In genomic region chr18:41617592-41617991, GRCh38 we compare ENCODE assay signal across 28 cellular contexts.
"Had no signal": no experiment of that assay in that cellular context is flagged by ENCODE, and none has a peak within 500 bp of the region (broad histone marks: within the 10 kb centered on the region; RNA-seq: fewer than 3 reads in every experiment).

No MANE protein-coding gene starts in this region.

- H3K36me3 ChIP-seq: adrenal gland, breast epithelium, Peyer's patch had no signal

- DNase-seq: activated B cell treated with CpG ODN at 0.5 μM for 24 hours; activated CD4-positive, alpha-beta memory T cell treated with anti-CD3 and anti-CD28 coated beads for 36 hours; activated CD4-positive, alpha-beta T cell treated with anti-CD3 and anti-CD28 coated beads for 4 hours; activated CD4-positive, alpha-beta T cell treated with anti-CD3 and anti-CD28 coated beads, Interleukin-2, amount 50 U/mL, for 1 hour; activated CD4-positive, CD25-positive, alpha-beta regulatory T cell treated with anti-CD3 and anti-CD28 coated beads, Interleukin-2, amount 50 U/mL, for 72 hours; activated CD8-positive, alpha-beta memory T cell treated with anti-CD3 and anti-CD28 coated beads, Interleukin-2, amount 50 U/mL, for 4 hours; activated gamma-delta T cell treated with Interleukin-2 at 50 U/mL for 16 hours; activated naive CD4-positive, alpha-beta T cell treated with anti-CD3 and anti-CD28 coated beads for 36 hours; activated T-cell treated with anti-CD3 and anti-CD28 coated beads for 4 hours; activated T-cell treated with anti-CD3 and anti-CD28 coated beads, Interleukin-2, amount 50 U/mL, for 4 hours; adrenal gland; body of pancreas; NCI-H1436; NCI-H187; NCI-H2029 treated with DMSO at 0.1 percent for 48 hours; NCI-H2107; NCI-H2171; NCI-H510A; NCI-H526; Peyer's patch; RPMI8226; T-cell; T-helper 9 cell had no signal

- H3K9me3 ChIP-seq: adrenal gland, body of pancreas, breast epithelium, Peyer's patch had no signal

- H3K4me1 ChIP-seq: adrenal gland, body of pancreas, breast epithelium, Peyer's patch had no signal

- H3K27me3 ChIP-seq: adrenal gland, body of pancreas, breast epithelium, Peyer's patch had no signal

- ATAC-seq: activated naive CD4-positive, alpha-beta T cell treated with anti-CD3 and anti-CD28 coated beads, Interleukin-2, amount 50 U/mL, for 72 hours; activated T-cell treated with anti-CD3 and anti-CD28 coated beads, Interleukin-2, amount 50 U/mL, for 4 hours; body of pancreas; K562; T-cell had no signal

- H3K4me3 ChIP-seq: adrenal gland, body of pancreas, breast epithelium, K562, Peyer's patch, SK-N-MC had no signal

- H3K27ac ChIP-seq: adrenal gland, body of pancreas, breast epithelium, Peyer's patch, SK-N-MC, VCaP had no signal
